19 cellular contexts compared by ENCODE assay signal in genomic region chr2:8145385-8145784, GRCh38.
A peak's percentile ranks its signal among the peaks of the same experiment; 100 is the strongest.
DNase-seq lines count a peak whose midpoint lies in the region; ATAC-seq, FAIRE-seq and TF ChIP-seq lines count a peak whose summit lies in the region.
"Had no signal": no experiment of that assay in that cellular context is flagged by ENCODE, and none has a peak within 500 bp of the region (broad histone marks: within the 10 kb centered on the region; RNA-seq: fewer than 3 reads in every experiment).

No MANE protein-coding gene starts in this region.

- no peaks in the 10 kb centered on the region for H3K9me3 ChIP-seq in SK-N-SH
- H3K9me3 ChIP-seq in GM12878 (replicated peaks; ENCODE audit: control insufficient read depth, insufficient read depth, low read length): no peaks in the 10 kb centered on the region; the same call in 2 of the 3 replicates
- H3K9me3 ChIP-seq in smooth muscle cell (replicated peaks; ENCODE audit: low read depth): no peaks in the 10 kb centered on the region
- H3K9me3 ChIP-seq: BE2C had no signal

- H2AFZ ChIP-seq in SK-N-SH (ENCODE audit: low read depth) (no peak overlapping the region), GM12878 (ENCODE audit: control insufficient read depth, low read depth, low read length) (no peak overlapping the region), smooth muscle cell (ENCODE audit: low read depth) (no peak overlapping the region)

- H4K20me1 ChIP-seq in SK-N-SH (ENCODE audit: insufficient read depth) (no peaks in the 10 kb centered on the region), GM12878 (ENCODE audit: control insufficient read depth, insufficient read depth) (no peaks in the 10 kb centered on the region), smooth muscle cell (ENCODE audit: low read depth) (no peaks in the 10 kb centered on the region)

- H3K9me2 ChIP-seq in SK-N-SH: no peaks in the 10 kb centered on the region

- intact Hi-C loops in GM12878 (cut with micrococcal nuclease; ENCODE audit: unreplicated experiment): no loop called here

- DNase-seq in SK-N-SH: no peak
- peak; percentile 47 for DNase-seq in Kasumi-1 (lab: John Stamatoyannopoulos, UW)
- no peak for DNase-seq in GM12878 (ENCODE audit: low read depth, low spot score)
- DNase-seq in smooth muscle cell (lab: John Stamatoyannopoulos, UW; ENCODE audit: unreplicated experiment): no peak
- DNase-seq in omental fat pad (ENCODE audit: low spot score): no peak
- DNase-seq: activated CD4-positive, alpha-beta T cell treated with anti-CD3 and anti-CD28 coated beads for 4 hours; activated naive CD8-positive, alpha-beta T cell treated with anti-CD3 and anti-CD28 coated beads, Interleukin-2, amount 50 U/mL, for 24 hours; BE2C; left colon; NCI-H1092; NCI-H446 treated with DMSO at 0.1 percent for 48 hours; small intestine; stimulated activated CD4-positive, alpha-beta T cell treated with anti-CD3 and anti-CD28 coated beads, Interleukin-2, amount 100 ng/mL, for 48 hours had no signal

- TF ChIP-seq POLR2A in GM12878 (IDR thresholded peaks at IDR 0.05; ENCODE audit: low read depth, low read length): no peak

- FAIRE-seq in GM12878 (lab: Jason Lieb, UNC): no peak
- FAIRE-seq: GM18507, small intestine had no signal

- no peaks in the 10 kb centered on the region for H3K27me3 ChIP-seq in SK-N-SH (ENCODE audit: insufficient read depth)
- no peaks in the 10 kb centered on the region for H3K27me3 ChIP-seq in GM12878 (replicated peaks in 1 of 2; ENCODE audit: control insufficient read depth in 2 of 2, insufficient read depth in 2 of 2, low read length in 1 of 2)
- H3K27me3 ChIP-seq in smooth muscle cell (ENCODE audit: low read depth): no peaks in the 10 kb centered on the region
- H3K27me3 ChIP-seq: BE2C had no signal

- H3K4me2 ChIP-seq in SK-N-SH (peak overlapping the region; percentile 30; the same call in 1 of the 2 replicates), GM12878 (ENCODE audit: control insufficient read depth, insufficient read depth) (no peak overlapping the region), smooth muscle cell (peak overlapping the region; percentile 11)

- H3K36me3 ChIP-seq in SK-N-SH (replicated peaks in 1 of 2; ENCODE audit: control insufficient read depth in 1 of 2, insufficient read depth in 2 of 2, low read length in 1 of 2) (no peaks in the 10 kb centered on the region), GM12878 (ENCODE audit: control insufficient read depth in 2 of 2, insufficient read depth in 2 of 2, low read length in 1 of 2) (no peaks in the 10 kb centered on the region), smooth muscle cell (ENCODE audit: low read depth) (no peaks in the 10 kb centered on the region)
- H3K36me3 ChIP-seq: BE2C had no signal

- TF ChIP-seq EP300 in SK-N-SH (IDR thresholded peaks at IDR 0.05; ENCODE audit: borderline replicate concordance in 1 of 2, low read depth in 1 of 2, low read length in 1 of 2): no peak
- TF ChIP-seq EP300 in GM12878 (IDR thresholded peaks at IDR 0.05; ENCODE audit: borderline replicate concordance in 1 of 2, control insufficient read depth in 1 of 2, low read depth in 2 of 2, low read length in 2 of 2): no peak

- ATAC-seq in SK-N-SH treated with all-trans-retinoic acid at 6 μM for 48 hours (no peak), GM12878 (peak; percentile 78), omental fat pad (ENCODE audit: low FRiP score) (no peak), HG02884 (IDR thresholded peaks at IDR 0.05; ENCODE audit: unreplicated experiment) (no peak), GM19035 (IDR thresholded peaks at IDR 0.05; ENCODE audit: unreplicated experiment) (no peak)
- ATAC-seq: activated naive CD8-positive, alpha-beta T cell treated with anti-CD3 and anti-CD28 coated beads, Interleukin-2, amount 50 U/mL, for 24 hours; left colon had no signal

- SMC1A ChIA-PET in GM12878 (lab: Charles Lee; ENCODE audit: uncharacterized antibody, unreplicated experiment): interaction anchor here (1.0 to 1.7 kb wide), 6 partner anchors 8 to 23 kb away, joined by 3 to 6 read pairs (median 4); no protein-coding TSS in a partner anchor

- H3F3A ChIP-seq in SK-N-SH (replicated peaks; ENCODE audit: insufficient read depth) (peaks cover 10% of the 10 kb centered on the region), smooth muscle cell (ENCODE audit: low read depth) (no peaks in the 10 kb centered on the region)

- H3K4me3 ChIP-seq in SK-N-SH (ENCODE audit: low read depth in 2 of 2, low read length in 1 of 2) (no peak overlapping the region), GM12878 (no peak overlapping the region), smooth muscle cell (no peak overlapping the region)
- H3K4me3 ChIP-seq: coronary artery had no signal

- RAD21 ChIA-PET in GM12878 (lab: Charles Lee; ENCODE audit: unreplicated experiment): interaction anchor here (2.1 kb wide), 1 partner anchor 15 kb away, joined by 7 read pairs; no protein-coding TSS in a partner anchor

- H3K9ac ChIP-seq in SK-N-SH (no peak overlapping the region), GM12878 (ENCODE audit: control insufficient read depth, insufficient read depth, low read length) (no peak overlapping the region), smooth muscle cell (ENCODE audit: low read depth) (no peak overlapping the region)

- H3K4me1 ChIP-seq in SK-N-SH (ENCODE audit: control insufficient read depth in 1 of 2, insufficient read depth in 2 of 2, low read depth in 1 of 2, low read length in 1 of 2) (peaks cover 12 to 35% of the 10 kb centered on the region in 2 experiments; a peak in 2 of 4 replicates), GM12878 (ENCODE audit: control insufficient read depth, insufficient read depth, low read length) (no peaks in the 10 kb centered on the region), smooth muscle cell (ENCODE audit: low read depth) (peaks cover 9% of the 10 kb centered on the region)
- H3K4me1 ChIP-seq: BE2C had no signal

- CTCF ChIA-PET in SK-N-SH (lab: Yijun Ruan, JAX): interaction anchor here (0.8 to 1.2 kb wide), 3 partner anchors 13 to 45 kb away, joined by 3 to 4 read pairs (median 3); no protein-coding TSS in a partner anchor
- CTCF ChIA-PET in GM12878 (lab: Yijun Ruan, JAX): interaction anchor here (0.7 to 0.8 kb wide), 2 partner anchors 15 to 22 kb away, joined by 3 read pairs; no protein-coding TSS in a partner anchor

- 91% methylated on average over 2 of the region's 2 CpGs for WGBS in SK-N-SH (ENCODE audit: low lambda C conversion rate)
- WGBS in GM12878 (ENCODE audit: insufficient coverage, insufficient replicate concordance, low lambda C conversion rate, missing lambda C conversion rate): 0% methylated on average over 2 of the region's 2 CpGs
- whole genome bisulfite sequencing in smooth muscle cell (ENCODE audit: low lambda C conversion rate): 83% methylated on average over 1 of the region's 2 CpGs

- in situ Hi-C loops in GM12878 (cut with MboI): no loop called here

- H3K79me2 ChIP-seq in SK-N-SH (ENCODE audit: insufficient read depth): no peaks in the 10 kb centered on the region
- H3K79me2 ChIP-seq in GM12878 (ENCODE audit: control insufficient read depth, insufficient read depth, low read length): no peaks in the 10 kb centered on the region
- no peaks in the 10 kb centered on the region for H3K79me2 ChIP-seq in smooth muscle cell (ENCODE audit: low read depth)

- TF ChIP-seq CTCF in SK-N-SH (IDR thresholded peaks at IDR 0.05): no peak
- TF ChIP-seq CTCF in GM12878 (IDR thresholded peaks at IDR 0.05 in 2 of 3, conservative IDR thresholded peaks at IDR 0.05 in 1 of 3; ENCODE audit: control insufficient read depth in 2 of 3, extremely low read depth in 1 of 3, insufficient read depth in 1 of 3, low read depth in 3 of 3, low read length in 3 of 3): no peak
- no peak for TF ChIP-seq CTCF in smooth muscle cell (IDR thresholded peaks at IDR 0.05; ENCODE audit: borderline replicate concordance, insufficient read depth, poor library complexity, severe bottlenecking)
- no peak for TF ChIP-seq CTCF in omental fat pad (IDR thresholded peaks at IDR 0.05)

- H3K27ac ChIP-seq in SK-N-SH (ENCODE audit: low read depth in 2 of 2, low read length in 1 of 2) (peak overlapping the region in 1 of 2 experiments; percentile 61; a peak in 2 of 4 replicates), GM12878 (ENCODE audit: control insufficient read depth, insufficient read depth) (no peak overlapping the region), smooth muscle cell (ENCODE audit: low read depth) (peak overlapping the region; percentile 1)
- H3K27ac ChIP-seq: coronary artery, RWPE1 had no signal

- POLR2A ChIA-PET in SK-N-SH (lab: Yijun Ruan, JAX) (no interaction called here), GM12878 (lab: Charles Lee) (interaction anchor here (1.0 kb wide), 1 partner anchor 84 kb away, joined by 3 read pairs; no protein-coding TSS in a partner anchor)

- no TSS peak for BruUV-seq in GM12878 (replicated peaks; lab: Mats Ljungman, UMichigan)

- TF ChIP-seq RAD21 in SK-N-SH (IDR thresholded peaks at IDR 0.05; ENCODE audit: low read length) (no peak), GM12878 (IDR thresholded peaks at IDR 0.05; ENCODE audit: insufficient read depth, low read depth, low read length) (no peak)

TF ChIP-seq in SK-N-SH, 30 proteins besides CTCF, POLR2A, EP300 and RAD21 (continues in another document):
- TF ChIP-seq MEF2A (IDR thresholded peaks at IDR 0.05; ENCODE audit: borderline replicate concordance, low read depth) (no peak), RFX5 (IDR thresholded peaks at IDR 0.05; ENCODE audit: low read length) (no peak), FOXJ3 (CRISPR knock-in tag; IDR thresholded peaks at IDR 0.05) (no peak), MAX (IDR thresholded peaks at IDR 0.05; ENCODE audit: low read depth) (no peak)

TF ChIP-seq in SK-N-SH treated with all-trans-retinoic acid at 6 μM for 48 hours, 23 proteins besides CTCF, POLR2A, EP300 and RAD21 (continues in another document):
- TF ChIP-seq PPARA (CRISPR knock-in tag; IDR thresholded peaks at IDR 0.05; ENCODE audit: borderline replicate concordance) (no peak), TOX (CRISPR knock-in tag; IDR thresholded peaks at IDR 0.05; ENCODE audit: borderline replicate concordance) (no peak), TCF4 (CRISPR knock-in tag; IDR thresholded peaks at IDR 0.05; ENCODE audit: borderline replicate concordance) (no peak), CSDC2 (CRISPR knock-in tag; IDR thresholded peaks at IDR 0.05) (no peak)

TF ChIP-seq in GM12878, 131 proteins besides CTCF, POLR2A, EP300 and RAD21 (continues in another document):
- TF ChIP-seq CHD2 (IDR thresholded peaks at IDR 0.05; ENCODE audit: borderline replicate concordance, low read depth, low read length) (peak; percentile 49; the same call in 1 of the 2 replicates), IKZF1 (conservative IDR thresholded peaks at IDR 0.05) (peak; percentile 70), NFIC (IDR thresholded peaks at IDR 0.05; ENCODE audit: low read depth, low read length) (no peak)

Comparison
In these comparisons a context has a peak if more than half of its experiments do, and no peak if none do; other contexts are left out.
1. DNase-seq: peak in Kasumi-1 (2 of 2); none in SK-N-SH (single experiment), GM12878 (single experiment), smooth muscle cell (single experiment) and omental fat pad (single experiment).
2. Of the 26 proteins assayed by ChIP-seq in both GM12878 and SK-N-SH: peak only in GM12878: CHD2 and YY1; only in SK-N-SH: none; in both: none; in neither: 24.